Comparison of ENCODE assay signal across 23 cellular contexts in genomic region chr6:17039266-17039665, GRCh38.
DNase-seq lines count a peak whose midpoint lies in the region; ATAC-seq, FAIRE-seq and TF ChIP-seq lines count a peak whose summit lies in the region.
"Had no signal": no experiment of that assay in that cellular context is flagged by ENCODE, and none has a peak within 500 bp of the region (broad histone marks: within the 10 kb centered on the region; RNA-seq: fewer than 3 reads in every experiment).

No MANE protein-coding gene starts in this region.

- DNase-seq in PC-3 (peak; percentile 26), bronchial epithelial cell (ENCODE audit: low read depth) (peak; percentile 36), iris pigment epithelial cell (ENCODE audit: low read depth) (peak; percentile 20), HAP-1 (ENCODE audit: low spot score in 2 of 2) (no peak), NCI-H1694 (lab: John Stamatoyannopoulos, UW) (no peak), NCI-H2029 (lab: John Stamatoyannopoulos, UW) (no peak), NCI-H446 treated with DMSO at 0.1 percent for 48 hours (lab: John Stamatoyannopoulos, UW) (no peak)
- DNase-seq: ACHN; AML-193; Caco-2; CD4-positive, alpha-beta T cell; DMS153; DMS79; GDM1; GM23248; HCEC 1CT; HFFc6 had no signal

- no peak for FAIRE-seq in bronchial epithelial cell (lab: Jason Lieb, UNC)
- FAIRE-seq: A204.1, D721Med, GM12892, GM18507, HepG2 had no signal

- no peak overlapping the region for H3K27ac ChIP-seq in PC-3 (ENCODE audit: low read length)
- H3K27ac ChIP-seq: C4-2B, GM23248 had no signal

- H3K27me3 ChIP-seq in PC-3 (ENCODE audit: low read length) (no peaks in the 10 kb centered on the region), bronchial epithelial cell (ENCODE audit: control insufficient read depth, insufficient read depth, low read length) (peaks cover 4% of the 10 kb centered on the region), HAP-1 (ENCODE audit: low read depth) (no peaks in the 10 kb centered on the region)

- H4K20me1 ChIP-seq in PC-3 (ENCODE audit: low read length): no peaks in the 10 kb centered on the region

- no peak for ATAC-seq in PC-3
- ATAC-seq: HepG2 had no signal

- H3K9me3 ChIP-seq in PC-3 (ENCODE audit: low read length): no peaks in the 10 kb centered on the region
- H3K9me3 ChIP-seq in HAP-1: no peaks in the 10 kb centered on the region

- POLR2A ChIA-PET in PC-3 (lab: Charles Lee; ENCODE audit: unreplicated experiment): no interaction called here

- H3K4me2 ChIP-seq in PC-3 (ENCODE audit: low read length): no peak overlapping the region

- intact Hi-C loops in PC-3 (cut with micrococcal nuclease): no loop called here

- no peaks in the 10 kb centered on the region for H3F3A ChIP-seq in PC-3 (ENCODE audit: low read length, unreplicated experiment)

- no peaks in the 10 kb centered on the region for H3K9me2 ChIP-seq in PC-3 (replicated peaks; ENCODE audit: low read length)

- no peak for TF ChIP-seq CTCF in PC-3 (conservative IDR thresholded peaks at IDR 0.05; ENCODE audit: low read depth, low read length)
- no peak for TF ChIP-seq CTCF in bronchial epithelial cell (IDR thresholded peaks at IDR 0.05; ENCODE audit: insufficient read depth, low read length, severe bottlenecking)

- H2AFZ ChIP-seq in PC-3 (ENCODE audit: low read length): no peak overlapping the region
- H2AFZ ChIP-seq: GM23248 had no signal

- H3K36me3 ChIP-seq in PC-3 (ENCODE audit: low read depth, low read length) (no peaks in the 10 kb centered on the region), bronchial epithelial cell (ENCODE audit: control insufficient read depth, insufficient read depth, low read length) (no peaks in the 10 kb centered on the region), HAP-1 (replicated peaks) (no peaks in the 10 kb centered on the region)

- no peaks in the 10 kb centered on the region for H3K79me2 ChIP-seq in PC-3 (ENCODE audit: low read length)

- no peak overlapping the region for H3K4me3 ChIP-seq in PC-3 (ENCODE audit: low read length)
- no peak overlapping the region for H3K4me3 ChIP-seq in bronchial epithelial cell (ENCODE audit: low read depth, low read length)
- no peak overlapping the region for H3K4me3 ChIP-seq in HAP-1
- H3K4me3 ChIP-seq: GM23248 had no signal

- CTCF ChIA-PET in PC-3 (lab: Charles Lee): no interaction called here

- BruUV-seq in PC-3 (replicated peaks; lab: Mats Ljungman, UMichigan): no TSS peak

- in situ Hi-C loops in HAP-1 (cut with MboI; ENCODE audit: low sequenced_read_pairs): no loop called here

- no peak overlapping the region for H3K9ac ChIP-seq in PC-3 (ENCODE audit: low read length)
- H3K9ac ChIP-seq: GM23248 had no signal

- H3K4me1 ChIP-seq in PC-3 (ENCODE audit: insufficient read depth, low read length) (peaks cover 10% of the 10 kb centered on the region), HAP-1 (peaks cover 3% of the 10 kb centered on the region; the same call in 1 of the 2 replicates)
- H3K4me1 ChIP-seq: Caco-2 had no signal

Comparison
In these comparisons a context has a peak if more than half of its experiments do, and no peak if none do; other contexts are left out.
1. DNase-seq: peak in PC-3 (single experiment), bronchial epithelial cell (single experiment) and iris pigment epithelial cell (single experiment); none in HAP-1 (0 of 2), NCI-H1694 (single experiment), NCI-H2029 (single experiment) and NCI-H446 treated with DMSO at 0.1 percent for 48 hours (single experiment).